Comparison of ENCODE assay signal across 25 cellular contexts in genomic region chr22:41539146-41540005, GRCh38. TPM values are rescaled to one million over a fixed set of nuclear protein-coding genes. Genes with fewer than 3 reads are reported as not detected.
A peak's percentile ranks its signal among the peaks of the same experiment; 100 is the strongest.
DNase-seq lines count a peak whose midpoint lies in the region; ATAC-seq and TF ChIP-seq lines count a peak whose summit lies in the region.
"Had no signal": no experiment of that assay in that cellular context is flagged by ENCODE, and none has a peak within 500 bp of the region (broad histone marks: within the 10 kb centered on the region; RNA-seq: fewer than 3 reads in every experiment).

No MANE protein-coding gene starts in this region.

- no peaks in the 10 kb centered on the region for H3K27me3 Mint-ChIP-seq in activated T-cell treated with anti-CD3 and anti-CD28 coated beads, Interleukin-2, amount 50 U/mL, for 72 hours (ENCODE audit: low read depth)
- no peaks in the 10 kb centered on the region for H3K27me3 Mint-ChIP-seq in activated T-cell treated with anti-CD3 and anti-CD28 coated beads, Interleukin-2, amount 50 U/mL, for 4 hours (ENCODE audit: low read depth)
- H3K27me3 Mint-ChIP-seq in GM23338 (ENCODE audit: insufficient read depth, low read depth, poor library complexity), result peaks cover 6% of the 10 kb centered on the region
- H3K27me3 Mint-ChIP-seq: stimulated activated naive B cell treated with anti-CD40 and anti-IgM and Interleukin-4, amounts not matched to agents 10 μg/mL and 1 μg/mL and 100 μg/mL, for 72 hours had no signal

- no peak for TF ChIP-seq POLR2A in gastroesophageal sphincter (IDR thresholded peaks at IDR 0.05)
- no peak for TF ChIP-seq POLR2A in stomach (IDR thresholded peaks at IDR 0.05)
- no peak for TF ChIP-seq POLR2A in breast epithelium (IDR thresholded peaks at IDR 0.05)

- peaks cover 0 to 58% (median 12%) of the 10 kb centered on the region in 3 donors for H3K4me1 ChIP-seq in gastroesophageal sphincter
- H3K4me1 ChIP-seq in stomach, result peaks cover 11 to 57% (median 30%) of the 10 kb centered on the region in 4 donors
- H3K4me1 ChIP-seq in GM23338 (ENCODE audit: insufficient read depth), result no peaks in the 10 kb centered on the region; the same call in 1 of the 2 replicates
- H3K4me1 ChIP-seq in breast epithelium, result peaks cover 0 to 12% of the 10 kb centered on the region in 2 donors

- H3K36me3 ChIP-seq in gastroesophageal sphincter, result peaks cover 0 to 45% of the 10 kb centered on the region in 2 donors
- peaks cover 7 to 63% (median 45%) of the 10 kb centered on the region in 4 donors for H3K36me3 ChIP-seq in stomach
- no peaks in the 10 kb centered on the region for H3K36me3 ChIP-seq in GM23338 (ENCODE audit: insufficient read depth)
- H3K36me3 ChIP-seq in breast epithelium, result no peaks in the 10 kb centered on the region

- H3K4me3 ChIP-seq in gastroesophageal sphincter (no peak overlapping the region), stomach (no peak overlapping the region), GM23338 (no peak overlapping the region), breast epithelium (no peak overlapping the region)
- H3K4me3 ChIP-seq: SJCRH30, upper lobe of right lung had no signal

- H3K4me2 ChIP-seq in GM23338, result no peak overlapping the region

- peaks cover 54% of the 10 kb centered on the region for H3K79me2 ChIP-seq in GM23338 (replicated peaks; ENCODE audit: insufficient read depth)

- 60 to 70% methylated on average over 5 to 8 of the region's 13 CpGs for WGBS in gastroesophageal sphincter (ENCODE audit: low coverage in 1 of 2), 2 donors
- 62 to 73% (median 67%) methylated on average over 13 of the region's 13 CpGs for WGBS in stomach, 5 donors

- H3K27ac ChIP-seq in gastroesophageal sphincter (peak overlapping the region in 3 of 4 donors; percentile 44 to 74 (median 69)), stomach (peak overlapping the region in 3 of 5 donors; percentile 29 to 62 (median 41)), GM23338 (ENCODE audit: low read depth) (no peak overlapping the region), breast epithelium (no peak overlapping the region)
- H3K27ac ChIP-seq: neutrophil, SJCRH30, upper lobe of right lung had no signal

- H3K36me3 Mint-ChIP-seq in activated T-cell treated with anti-CD3 and anti-CD28 coated beads, Interleukin-2, amount 50 U/mL, for 72 hours (ENCODE audit: insufficient read depth in 2 of 2), result peaks cover 1 to 5% of the 10 kb centered on the region in 2 donors
- H3K36me3 Mint-ChIP-seq in activated T-cell treated with anti-CD3 and anti-CD28 coated beads, Interleukin-2, amount 50 U/mL, for 4 hours (ENCODE audit: insufficient read depth), result peaks cover 21% of the 10 kb centered on the region
- peaks cover 39% of the 10 kb centered on the region for H3K36me3 Mint-ChIP-seq in GM23338 (ENCODE audit: low read depth)

- H3K27ac Mint-ChIP-seq in activated T-cell treated with anti-CD3 and anti-CD28 coated beads, Interleukin-2, amount 50 U/mL, for 72 hours, result peak overlapping the region; percentile 9
- no peak overlapping the region for H3K27ac Mint-ChIP-seq in GM23338
- H3K27ac Mint-ChIP-seq: mesothelial cell of epicardium; stimulated activated naive B cell treated with anti-CD40 and anti-IgM and Interleukin-4, amounts not matched to agents 10 μg/mL and 1 μg/mL and 100 μg/mL, for 72 hours had no signal

- DNase-seq in activated T-cell treated with anti-CD3 and anti-CD28 coated beads, Interleukin-2, amount 50 U/mL, for 72 hours, result no peak
- no peak for DNase-seq in activated T-cell treated with anti-CD3 and anti-CD28 coated beads, Interleukin-2, amount 50 U/mL, for 4 hours
- peak; percentile 46 for DNase-seq in amniotic epithelial cell (ENCODE audit: low read depth)
- DNase-seq in stomach, result no peak
- no peak for DNase-seq in GM23338 (ENCODE audit: low spot score)
- no peak for DNase-seq in breast epithelium (ENCODE audit: low spot score in 2 of 2)
- no peak for DNase-seq in NCI-H774 (lab: John Stamatoyannopoulos, UW)
- DNase-seq: activated CD8-positive, alpha-beta memory T cell treated with anti-CD3 and anti-CD28 coated beads, Interleukin-2, amount 50 U/mL, for 4 hours; activated naive CD4-positive, alpha-beta T cell treated with anti-CD3 and anti-CD28 coated beads, Interleukin-2, amount 50 U/mL, for 16 hours; DMS 273 treated with DMSO at 0.1 percent for 48 hours; effector CD4-positive, alpha-beta T cell; Kasumi-1; NCI-H1092 treated with DMSO at 0.1 percent for 48 hours; NCI-H2107; NCI-H526; PC-3; retina; SJCRH30; stimulated activated CD4-positive, alpha-beta T cell treated with anti-CD3 and anti-CD28 coated beads, Interleukin-15, amount 100 ng/mL, for 24 hours; stimulated activated naive B cell treated with anti-CD40 and anti-IgM and Interleukin-4, amounts not matched to agents 10 μg/mL and 1 μg/mL and 100 μg/mL, for 72 hours; T-helper 9 cell; upper lobe of right lung had no signal

- no peaks in the 10 kb centered on the region for H3K9me2 ChIP-seq in GM23338 (ENCODE audit: insufficient read depth)

- H3K9me3 ChIP-seq in gastroesophageal sphincter, result no peaks in the 10 kb centered on the region
- H3K9me3 ChIP-seq in stomach, result no peaks in the 10 kb centered on the region
- no peaks in the 10 kb centered on the region for H3K9me3 ChIP-seq in breast epithelium
- H3K9me3 ChIP-seq: neutrophil, SJCRH30, upper lobe of right lung had no signal

- H3K9me3 Mint-ChIP-seq in activated T-cell treated with anti-CD3 and anti-CD28 coated beads, Interleukin-2, amount 50 U/mL, for 72 hours, result no peaks in the 10 kb centered on the region
- H3K9me3 Mint-ChIP-seq in activated T-cell treated with anti-CD3 and anti-CD28 coated beads, Interleukin-2, amount 50 U/mL, for 4 hours, result no peaks in the 10 kb centered on the region
- H3K9me3 Mint-ChIP-seq in GM23338, result no peaks in the 10 kb centered on the region; the same call in 2 of the 3 replicates
- H3K9me3 Mint-ChIP-seq: mesothelial cell of epicardium; stimulated activated naive B cell treated with anti-CD40 and anti-IgM and Interleukin-4, amounts not matched to agents 10 μg/mL and 1 μg/mL and 100 μg/mL, for 72 hours had no signal

- no peak for ATAC-seq in activated T-cell treated with anti-CD3 and anti-CD28 coated beads, Interleukin-2, amount 50 U/mL, for 72 hours (replicated peaks in 1 of 2)
- no peak for ATAC-seq in activated T-cell treated with anti-CD3 and anti-CD28 coated beads, Interleukin-2, amount 50 U/mL, for 4 hours
- ATAC-seq in gastroesophageal sphincter (no peak), GM23338 (no peak)
- ATAC-seq: PC-3; stimulated activated naive B cell treated with anti-CD40 and anti-IgM and Interleukin-4, amounts not matched to agents 10 μg/mL and 1 μg/mL and 100 μg/mL, for 72 hours; upper lobe of right lung had no signal

- H3K27me3 ChIP-seq in gastroesophageal sphincter (no peaks in the 10 kb centered on the region), stomach (no peaks in the 10 kb centered on the region), GM23338 (ENCODE audit: insufficient read depth) (no peaks in the 10 kb centered on the region), breast epithelium (no peaks in the 10 kb centered on the region)
- H3K27me3 ChIP-seq: neutrophil, SJCRH30, upper lobe of right lung had no signal

- intact Hi-C loops in stomach (cut with DNase I; ENCODE audit: low total_unique reads), result loop anchor here (10.0 kb wide), 1 partner anchor 55 kb away; no protein-coding TSS in a partner anchor
- intact Hi-C loops in breast epithelium (cut with DNase I; ENCODE audit: low total_unique reads), result no loop called here

- peaks cover 3% of the 10 kb centered on the region; the same call in 1 of the 2 replicates for H3F3A ChIP-seq in GM23338 (replicated peaks; ENCODE audit: low read depth)

- peaks cover 35% of the 10 kb centered on the region for H3K4me1 Mint-ChIP-seq in activated T-cell treated with anti-CD3 and anti-CD28 coated beads, Interleukin-2, amount 50 U/mL, for 72 hours (ENCODE audit: low read depth)
- peaks cover 20% of the 10 kb centered on the region for H3K4me1 Mint-ChIP-seq in activated T-cell treated with anti-CD3 and anti-CD28 coated beads, Interleukin-2, amount 50 U/mL, for 4 hours (ENCODE audit: low read depth)
- H3K4me1 Mint-ChIP-seq in GM23338, result peaks cover 26% of the 10 kb centered on the region

- no peak for TF ChIP-seq EP300 in gastroesophageal sphincter (IDR thresholded peaks at IDR 0.05)
- no peak for TF ChIP-seq EP300 in stomach (IDR thresholded peaks at IDR 0.05)

- H2AFZ ChIP-seq in GM23338, result no peak overlapping the region

- peaks cover 11% of the 10 kb centered on the region for H4K20me1 ChIP-seq in GM23338 (replicated peaks; ENCODE audit: insufficient read depth)

- no peak overlapping the region for H3K4me3 Mint-ChIP-seq in activated T-cell treated with anti-CD3 and anti-CD28 coated beads, Interleukin-2, amount 50 U/mL, for 72 hours
- H3K4me3 Mint-ChIP-seq in activated T-cell treated with anti-CD3 and anti-CD28 coated beads, Interleukin-2, amount 50 U/mL, for 4 hours, result no peak overlapping the region
- no peak overlapping the region for H3K4me3 Mint-ChIP-seq in GM23338
- H3K4me3 Mint-ChIP-seq: mesothelial cell of epicardium; stimulated activated naive B cell treated with anti-CD40 and anti-IgM and Interleukin-4, amounts not matched to agents 10 μg/mL and 1 μg/mL and 100 μg/mL, for 72 hours had no signal

- TF ChIP-seq CTCF in gastroesophageal sphincter (IDR thresholded peaks at IDR 0.05) (no peak), stomach (IDR thresholded peaks at IDR 0.05) (no peak), GM23338 (conservative IDR thresholded peaks at IDR 0.05; ENCODE audit: low read depth in 2 of 2) (no peak), breast epithelium (IDR thresholded peaks at IDR 0.05) (no peak)

RNA-seq across cellular contexts. Expression of gene POLR3H, which starts 4.9 kb away (rescaled TPM):
- 10 to 100 TPM; 11.6 to 15.6 TPM for total RNA-seq in activated T-cell treated with anti-CD3 and anti-CD28 coated beads, Interleukin-2, amount 50 U/mL, for 72 hours
- total RNA-seq in activated T-cell treated with anti-CD3 and anti-CD28 coated beads, Interleukin-2, amount 50 U/mL, for 4 hours, result 100 to 1,000 TPM; 108 to 140 (median 109) TPM
- 10 to 100 TPM; 17.7 to 27.0 (median 23.4) TPM for total RNA-seq in gastroesophageal sphincter
- total RNA-seq in stomach, result 10 to 100 TPM in 2 of 5 donors, 1 to 10 TPM in 3; 2.6 to 13.4 (median 7.1) TPM
- polyA plus RNA-seq in stomach, result 10 to 100 TPM; 16.6 to 21.7 (median 16.7) TPM
- 18.6 and 19.0 TPM in 2 replicates for total RNA-seq in GM23338 (2014; rRNA removed; shearing (Covaris generic))
- 26.5 and 28.7 TPM in 2 replicates for polyA plus RNA-seq in GM23338 (2016; fragmentation: Nextera tagmentation; extraction: Ambion mirVana)
- 10 to 100 TPM; 18.2 to 26.5 (median 20.2) TPM for total RNA-seq in breast epithelium

RNA-seq across cellular contexts. Expression of gene CSDC2, which starts 21.4 kb away (rescaled TPM):
- not detected for total RNA-seq in activated T-cell treated with anti-CD3 and anti-CD28 coated beads, Interleukin-2, amount 50 U/mL, for 72 hours
- under 1 TPM in 2 of 3 donors, not detected in 1; 0.08 to 0.16 TPM for total RNA-seq in activated T-cell treated with anti-CD3 and anti-CD28 coated beads, Interleukin-2, amount 50 U/mL, for 4 hours
- total RNA-seq in gastroesophageal sphincter, result 10 to 100 TPM in 1 of 4 donors, 1 to 10 TPM in 3; 3.0 to 22.2 (median 5.8) TPM
- total RNA-seq in stomach, result 1 to 10 TPM in 3 of 5 donors, under 1 TPM in 1, not detected in 1; 0.89 to 6.5 (median 1.4) TPM
- 1 to 10 TPM; 1.8 to 5.5 (median 2.8) TPM for polyA plus RNA-seq in stomach
- 0.35 and 0.47 TPM in 2 replicates for total RNA-seq in GM23338 (2014; rRNA removed; shearing (Covaris generic))
- polyA plus RNA-seq in GM23338 (2016; fragmentation: Nextera tagmentation; extraction: Ambion mirVana), result 0.45 and 0.50 TPM in 2 replicates
- total RNA-seq in breast epithelium, result 1 to 10 TPM in 2 of 3 donors, not detected in 1; 1.6 to 1.9 TPM
- total RNA-seq: PC-3 had no signal

RNA-seq across cellular contexts. Expression of gene PMM1, which starts 50.3 kb away (rescaled TPM):
- 10 to 100 TPM; 84.3 to 86.2 TPM for total RNA-seq in activated T-cell treated with anti-CD3 and anti-CD28 coated beads, Interleukin-2, amount 50 U/mL, for 72 hours
- 10 to 100 TPM; 17.1 to 19.7 (median 18.4) TPM for total RNA-seq in activated T-cell treated with anti-CD3 and anti-CD28 coated beads, Interleukin-2, amount 50 U/mL, for 4 hours
- total RNA-seq in gastroesophageal sphincter (10 to 100 TPM; 32.7 to 42.5 (median 37.1) TPM), stomach (100 to 1,000 TPM in 1 of 5 donors, 10 to 100 TPM in 4; 15.2 to 131 (median 41.9) TPM), breast epithelium (10 to 100 TPM; 42.7 to 74.1 (median 48.5) TPM)
- polyA plus RNA-seq in stomach (100 to 1,000 TPM in 2 of 3 donors, 10 to 100 TPM in 1; 54.6 to 126 (median 102) TPM), GM23338 (2016; fragmentation: Nextera tagmentation; extraction: Ambion mirVana) (9.9 TPM in 2 replicates)
- 8.7 and 12.1 TPM in 2 replicates for total RNA-seq in GM23338 (2014; rRNA removed; shearing (Covaris generic))

Comparison
In these comparisons a context has a peak if more than half of its experiments do, and no peak if none do; other contexts are left out.
1. H3K27ac ChIP-seq: peak in gastroesophageal sphincter (3 of 4) and stomach (3 of 5); none in GM23338 (single experiment) and breast epithelium (0 of 2).